ENCODE assay signal across 9 cellular contexts in the genomic region with DNA sequence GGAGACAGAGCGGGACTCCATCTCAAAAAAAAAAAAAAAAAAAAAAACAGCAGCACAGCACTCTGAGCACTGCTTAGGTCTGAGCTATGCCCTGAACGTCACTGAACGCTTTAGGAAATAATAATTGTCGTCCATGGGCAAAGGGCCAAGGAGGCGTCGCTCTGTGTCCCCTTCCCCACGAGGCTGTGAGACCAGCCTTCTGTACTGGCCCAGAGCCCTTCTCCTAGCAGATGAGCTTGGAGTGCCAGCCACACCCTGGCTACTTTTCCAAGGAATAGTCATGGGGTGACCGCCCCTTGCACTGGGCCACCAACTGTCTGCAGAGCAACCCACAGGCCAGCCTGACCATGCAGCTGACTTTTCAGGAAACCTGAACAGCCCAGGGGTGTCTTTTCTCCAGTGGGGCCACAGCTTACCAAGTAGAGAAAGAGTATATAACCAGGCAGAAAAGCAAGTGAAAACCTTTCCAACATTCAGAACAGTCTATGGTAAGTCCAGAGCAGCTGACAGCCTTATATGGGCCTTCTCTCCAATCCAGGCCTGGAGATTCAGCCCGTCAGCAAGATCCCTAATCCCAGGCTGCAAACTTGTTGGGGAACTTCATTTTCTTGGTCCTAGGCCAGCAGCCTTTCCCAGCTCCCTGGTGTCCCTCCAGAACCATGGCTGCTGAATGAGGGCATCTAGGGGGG. TPM values are rescaled to one million over a fixed set of nuclear protein-coding genes. Genes with fewer than 3 reads are reported as not detected.
DNase-seq lines count a peak whose midpoint lies in the region; ATAC-seq, FAIRE-seq and TF ChIP-seq lines count a peak whose summit lies in the region.
"Had no signal": no experiment of that assay in that cellular context is flagged by ENCODE, and none has a peak within 500 bp of the region (broad histone marks: within the 10 kb centered on the region; RNA-seq: fewer than 3 reads in every experiment).

No MANE protein-coding gene starts in this region.

- H3F3A ChIP-seq in GM23338 (replicated peaks; ENCODE audit: low read depth) = peaks cover 8% of the 10 kb centered on the region; the same call in 1 of the 2 replicates

- ATAC-seq in GM23338 = no peak
- ATAC-seq in GM21529 (IDR thresholded peaks at IDR 0.05; ENCODE audit: unreplicated experiment) = no peak
- ATAC-seq in GM18868 (IDR thresholded peaks at IDR 0.05; ENCODE audit: unreplicated experiment) = no peak

- peaks cover 65% of the 10 kb centered on the region for H3K79me2 ChIP-seq in GM23338 (replicated peaks; ENCODE audit: insufficient read depth)
- H3K79me2 ChIP-seq in keratinocyte (ENCODE audit: control insufficient read depth, insufficient read depth, low read length) = peaks cover 63% of the 10 kb centered on the region

- H3K36me3 ChIP-seq in GM23338 (ENCODE audit: insufficient read depth) (peaks cover 14% of the 10 kb centered on the region), ascending aorta (peaks cover 18 to 49% of the 10 kb centered on the region in 2 donors), keratinocyte (ENCODE audit: control insufficient read depth in 2 of 2, extremely low read depth in 1 of 2, insufficient read depth in 2 of 2, low read length in 2 of 2) (peaks cover 38 to 51% of the 10 kb centered on the region in 2 experiments)
- H3K36me3 ChIP-seq: brain microvascular endothelial cell had no signal

- H3K9me1 ChIP-seq in keratinocyte (ENCODE audit: control insufficient read depth, extremely low read depth, insufficient read depth, low read length) = no peaks in the 10 kb centered on the region

- no peak overlapping the region for H3K4me3 Mint-ChIP-seq in GM23338

- H3K27me3 Mint-ChIP-seq in GM23338 (ENCODE audit: insufficient read depth, low read depth, poor library complexity) = peaks cover 5% of the 10 kb centered on the region

- DNase-seq in GM23338 (ENCODE audit: low spot score) (no peak), ascending aorta (ENCODE audit: low spot score in 2 of 2) (no peak), keratinocyte (ENCODE audit: low read depth, low spot score) (no peak), NOMO-1 (lab: John Stamatoyannopoulos, UW; ENCODE audit: unreplicated experiment in 2 of 2) (no peak)
- no peak for DNase-seq in stimulated activated naive CD4-positive, alpha-beta T cell (lab: John Stamatoyannopoulos, UW)
- DNase-seq: brain microvascular endothelial cell had no signal

- H3K27ac Mint-ChIP-seq in GM23338 = no peak overlapping the region

- peaks cover 64% of the 10 kb centered on the region for H3K36me3 Mint-ChIP-seq in GM23338 (ENCODE audit: low read depth)

- FAIRE-seq in keratinocyte (lab: Jason Lieb, UNC) = no peak

- no peaks in the 10 kb centered on the region for H3K9me3 Mint-ChIP-seq in GM23338

- no peak overlapping the region for H3K4me2 ChIP-seq in GM23338
- peak overlapping the region; percentile 65 for H3K4me2 ChIP-seq in keratinocyte (ENCODE audit: control insufficient read depth, extremely low read depth, insufficient read depth, low read depth, low read length)

- peak overlapping the region; percentile 79 for H3K9ac ChIP-seq in keratinocyte (ENCODE audit: control insufficient read depth, extremely low read depth, insufficient read depth, low read length)

- H3K9me3 ChIP-seq in ascending aorta (no peaks in the 10 kb centered on the region), keratinocyte (ENCODE audit: control insufficient read depth, low read depth, low read length) (no peaks in the 10 kb centered on the region)

- H3K27ac ChIP-seq in GM23338 (ENCODE audit: low read depth) (0 out of 2 replicates have a peak overlapping the region, but pooled peaks have one; percentile 50), ascending aorta (peak overlapping the region; percentile 93 to 94), keratinocyte (ENCODE audit: control insufficient read depth, insufficient read depth, low read length) (peak overlapping the region; percentile 99), skin epidermis (peak overlapping the region in 20 of 21 experiments; percentile 37 to 98 (median 84))
- H3K27ac ChIP-seq: brain microvascular endothelial cell had no signal

- peaks cover 34% of the 10 kb centered on the region for H3K4me1 Mint-ChIP-seq in GM23338

- H3K9me2 ChIP-seq in GM23338 (ENCODE audit: insufficient read depth) = no peaks in the 10 kb centered on the region

- H3K27me3 ChIP-seq in GM23338 (ENCODE audit: insufficient read depth) = no peaks in the 10 kb centered on the region
- no peaks in the 10 kb centered on the region for H3K27me3 ChIP-seq in ascending aorta
- no peaks in the 10 kb centered on the region for H3K27me3 ChIP-seq in keratinocyte (ENCODE audit: control insufficient read depth, extremely low read depth, insufficient read depth, low read length)
- H3K27me3 ChIP-seq: brain microvascular endothelial cell had no signal

- dilution Hi-C loops in keratinocyte (cut with MboI; ENCODE audit: extremely low pct_ligation_motif_present, low sequenced_read_pairs) = no loop called here

- no peak for TF ChIP-seq CTCF in GM23338 (conservative IDR thresholded peaks at IDR 0.05; ENCODE audit: low read depth in 2 of 2)
- no peak for TF ChIP-seq CTCF in ascending aorta (IDR thresholded peaks at IDR 0.05)
- no peak for TF ChIP-seq CTCF in keratinocyte (optimal IDR thresholded peaks at IDR 0.05 in 1 of 3, IDR thresholded peaks at IDR 0.05 in 1 of 3, conservative IDR thresholded peaks at IDR 0.05 in 1 of 3; ENCODE audit: extremely low read depth in 1 of 3, insufficient read depth in 2 of 3, low read length in 3 of 3)

- H2AFZ ChIP-seq in GM23338 = no peak overlapping the region
- no peak overlapping the region for H2AFZ ChIP-seq in keratinocyte (ENCODE audit: control insufficient read depth, low read length)

- no peak overlapping the region for H3K4me3 ChIP-seq in GM23338
- H3K4me3 ChIP-seq in ascending aorta = no peak overlapping the region
- no peak overlapping the region for H3K4me3 ChIP-seq in keratinocyte (ENCODE audit: control insufficient read depth in 2 of 3, extremely low read depth in 1 of 3, insufficient read depth in 2 of 3, low read depth in 1 of 3, low read length in 3 of 3)
- H3K4me3 ChIP-seq in skin epidermis = no peak overlapping the region

- intact Hi-C loops in ascending aorta (cut with DNase I) = loop anchor here (5.0 to 10.0 kb wide), 2 partner anchors 109 to 306 kb away; a partner anchor contains a TSS

- peaks cover 15% of the 10 kb centered on the region; the same call in 1 of the 2 replicates for H3K4me1 ChIP-seq in GM23338 (ENCODE audit: insufficient read depth)
- peaks cover 57 to 93% of the 10 kb centered on the region in 2 donors for H3K4me1 ChIP-seq in ascending aorta
- H3K4me1 ChIP-seq in keratinocyte (ENCODE audit: control insufficient read depth, extremely low read depth, insufficient read depth, low read length) = peaks cover 82% of the 10 kb centered on the region

- H4K20me1 ChIP-seq in GM23338 (replicated peaks; ENCODE audit: insufficient read depth) (peaks cover 27% of the 10 kb centered on the region), keratinocyte (ENCODE audit: control insufficient read depth, extremely low read depth, insufficient read depth, low read length) (peaks cover 2% of the 10 kb centered on the region)

TF ChIP-seq in GM23338, 12 proteins besides CTCF, POLR2A, EP300 and RAD21:
- TF ChIP-seq EZH2 (IDR thresholded peaks at IDR 0.05; ENCODE audit: low read depth, unreplicated experiment) (no peak), ZNF114 (CRISPR knock-in tag; IDR thresholded peaks at IDR 0.05) (no peak), JUNB (IDR thresholded peaks at IDR 0.05; ENCODE audit: unreplicated experiment) (no peak)
- TF ChIP-seq, protein P1, sequence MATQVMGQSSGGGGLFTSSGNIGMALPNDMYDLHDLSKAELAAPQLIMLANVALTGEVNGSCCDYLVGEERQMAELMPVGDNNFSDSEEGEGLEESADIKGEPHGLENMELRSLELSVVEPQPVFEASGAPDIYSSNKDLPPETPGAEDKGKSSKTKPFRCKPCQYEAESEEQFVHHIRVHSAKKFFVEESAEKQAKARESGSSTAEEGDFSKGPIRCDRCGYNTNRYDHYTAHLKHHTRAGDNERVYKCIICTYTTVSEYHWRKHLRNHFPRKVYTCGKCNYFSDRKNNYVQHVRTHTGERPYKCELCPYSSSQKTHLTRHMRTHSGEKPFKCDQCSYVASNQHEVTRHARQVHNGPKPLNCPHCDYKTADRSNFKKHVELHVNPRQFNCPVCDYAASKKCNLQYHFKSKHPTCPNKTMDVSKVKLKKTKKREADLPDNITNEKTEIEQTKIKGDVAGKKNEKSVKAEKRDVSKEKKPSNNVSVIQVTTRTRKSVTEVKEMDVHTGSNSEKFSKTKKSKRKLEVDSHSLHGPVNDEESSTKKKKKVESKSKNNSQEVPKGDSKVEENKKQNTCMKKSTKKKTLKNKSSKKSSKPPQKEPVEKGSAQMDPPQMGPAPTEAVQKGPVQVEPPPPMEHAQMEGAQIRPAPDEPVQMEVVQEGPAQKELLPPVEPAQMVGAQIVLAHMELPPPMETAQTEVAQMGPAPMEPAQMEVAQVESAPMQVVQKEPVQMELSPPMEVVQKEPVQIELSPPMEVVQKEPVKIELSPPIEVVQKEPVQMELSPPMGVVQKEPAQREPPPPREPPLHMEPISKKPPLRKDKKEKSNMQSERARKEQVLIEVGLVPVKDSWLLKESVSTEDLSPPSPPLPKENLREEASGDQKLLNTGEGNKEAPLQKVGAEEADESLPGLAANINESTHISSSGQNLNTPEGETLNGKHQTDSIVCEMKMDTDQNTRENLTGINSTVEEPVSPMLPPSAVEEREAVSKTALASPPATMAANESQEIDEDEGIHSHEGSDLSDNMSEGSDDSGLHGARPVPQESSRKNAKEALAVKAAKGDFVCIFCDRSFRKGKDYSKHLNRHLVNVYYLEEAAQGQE (IDR thresholded peaks at IDR 0.05; ENCODE audit: unreplicated experiment) = no peak

RNA-seq across cellular contexts. Expression of a gene that starts 28.5 kb away (rescaled TPM):
- 222 and 227 TPM in 2 replicates for total RNA-seq in GM23338 (2014; rRNA removed; shearing (Covaris generic))
- polyA plus RNA-seq in GM23338 (2016; fragmentation: Nextera tagmentation; extraction: Ambion mirVana) (250 and 251 TPM in 2 replicates), keratinocyte (922 to 1,166 TPM (median 1,084 TPM) in 3 replicates)
- 181 TPM for total RNA-seq in ascending aorta
- 172 TPM for polyA plus RNA-seq in keratinocyte (2011; ENCODE audit: low read depth)
- 591 and 749 TPM in 2 replicates for polyA plus RNA-seq in keratinocyte (2011; cell fraction: cytosol; rRNA removed)
- 1,144 and 1,488 TPM in 2 replicates for polyA plus RNA-seq in keratinocyte (2011; cell fraction: nucleus; rRNA removed)
- 605 and 776 TPM in 2 replicates for polyA plus RNA-seq in keratinocyte (2012; ENCODE audit: low replicate concordance)
- 431 to 802 TPM (median 750 TPM) in 3 replicates for polyA minus RNA-seq in keratinocyte
- 467 TPM for polyA minus RNA-seq in keratinocyte (2011; cell fraction: cytosol; rRNA and poly(A)+ RNA removed)
- polyA minus RNA-seq in keratinocyte (2011; cell fraction: nucleus; rRNA and poly(A)+ RNA removed) = 442 and 537 TPM in 2 replicates
